Comparison of ENCODE assay signal across 24 cellular contexts in genomic region chr6:10297825-10298224, GRCh38.
A peak's percentile ranks its signal among the peaks of the same experiment; 100 is the strongest.
DNase-seq lines count a peak whose midpoint lies in the region; ATAC-seq and TF ChIP-seq lines count a peak whose summit lies in the region.
"Had no signal": no experiment of that assay in that cellular context is flagged by ENCODE, and none has a peak within 500 bp of the region (broad histone marks: within the 10 kb centered on the region; RNA-seq: fewer than 3 reads in every experiment).

No MANE protein-coding gene starts in this region.

- DNase-seq in GM03348 (ENCODE audit: low spot score) (peak; percentile 27), MV-4-11 (lab: John Stamatoyannopoulos, UW) (peak; percentile 88), adipocyte (ENCODE audit: low read depth) (peak; percentile 69), neural progenitor cell (ENCODE audit: low spot score) (no peak), NAMALWA (ENCODE audit: low spot score) (no peak)
- DNase-seq in stimulated activated naive B cell treated with anti-CD40 and anti-IgM and Interleukin-4, amounts not matched to agents 10 μg/mL and 1 μg/mL and 100 μg/mL, for 72 hours = no peak
- DNase-seq: activated CD8-positive, alpha-beta memory T cell treated with anti-CD3 and anti-CD28 coated beads for 24 hours; activated T-cell treated with anti-CD3 and anti-CD28 coated beads, Interleukin-2, amount 50 U/mL, for 72 hours; Calu3; HCEC 1CT; kidney glomerular epithelial cell; NCI-H1417; NCI-H2107; NCI-H526; posterior cingulate gyrus; SIG-M5; stimulated activated CD4-positive, alpha-beta T cell treated with anti-CD3 and anti-CD28 coated beads, Interleukin-1b, Interleukin-23, amount 100 ng/mL, for 48 hours; stimulated activated naive CD4-positive, alpha-beta T cell treated with Interleukin-2 at 50 U/mL for 16 hours; T-helper 17 cell; thyroid gland had no signal

- H3K27me3 Mint-ChIP-seq in neural progenitor cell (ENCODE audit: insufficient read depth, low read depth) = peaks cover 4% of the 10 kb centered on the region
- no peaks in the 10 kb centered on the region for H3K27me3 Mint-ChIP-seq in stimulated activated naive B cell treated with anti-CD40 and anti-IgM and Interleukin-4, amounts not matched to agents 10 μg/mL and 1 μg/mL and 100 μg/mL, for 72 hours
- H3K27me3 Mint-ChIP-seq: natural killer cell treated with Interleukin-12 subunit alpha and Interleukin-12 subunit beta and Interleukin-15 and Interleukin-18, amount 100 ng/mL, for 72 hours; T-helper 17 cell had no signal

- H3K79me2 ChIP-seq in neural progenitor cell (ENCODE audit: low read depth) = no peaks in the 10 kb centered on the region

- H3K9me3 ChIP-seq in adipocyte (ENCODE audit: control insufficient read depth, low read length) = no peaks in the 10 kb centered on the region
- no peaks in the 10 kb centered on the region for H3K9me3 ChIP-seq in neural progenitor cell (ENCODE audit: low read depth)
- H3K9me3 ChIP-seq: thyroid gland had no signal

- H3K4me1 Mint-ChIP-seq in neural progenitor cell = no peaks in the 10 kb centered on the region
- no peaks in the 10 kb centered on the region for H3K4me1 Mint-ChIP-seq in stimulated activated naive B cell treated with anti-CD40 and anti-IgM and Interleukin-4, amounts not matched to agents 10 μg/mL and 1 μg/mL and 100 μg/mL, for 72 hours
- H3K4me1 Mint-ChIP-seq: T-helper 17 cell had no signal

- H3K9ac ChIP-seq in adipocyte (ENCODE audit: low read length) (no peak overlapping the region), neural progenitor cell (no peak overlapping the region)

- H2AFZ ChIP-seq in neural progenitor cell (replicated peaks) = peak overlapping the region; percentile 37

- H3K36me3 ChIP-seq in adipocyte (ENCODE audit: control insufficient read depth, insufficient read depth, low read length, severe bottlenecking) (no peaks in the 10 kb centered on the region), neural progenitor cell (no peaks in the 10 kb centered on the region)
- H3K36me3 ChIP-seq: thyroid gland had no signal

- H3K4me3 ChIP-seq in adipocyte (ENCODE audit: low read length) (no peak overlapping the region), neural progenitor cell (no peak overlapping the region)
- H3K4me3 ChIP-seq: thyroid gland had no signal

- no peak overlapping the region for H3K27ac Mint-ChIP-seq in neural progenitor cell
- H3K27ac Mint-ChIP-seq in stimulated activated naive B cell treated with anti-CD40 and anti-IgM and Interleukin-4, amounts not matched to agents 10 μg/mL and 1 μg/mL and 100 μg/mL, for 72 hours = no peak overlapping the region
- H3K27ac Mint-ChIP-seq: activated naive CD4-positive, alpha-beta T cell treated with anti-CD3 and anti-CD28 coated beads, Interleukin-2, amount 50 U/mL, for 72 hours; activated T-cell treated with anti-CD3 and anti-CD28 coated beads, Interleukin-2, amount 50 U/mL, for 72 hours; natural killer cell treated with Interleukin-12 subunit alpha and Interleukin-12 subunit beta and Interleukin-15 and Interleukin-18, amount 100 ng/mL, for 72 hours; T-helper 17 cell had no signal

- H3K27ac ChIP-seq in neural progenitor cell = no peak overlapping the region
- H3K27ac ChIP-seq: thyroid gland had no signal

- no peak for TF ChIP-seq CTCF in neural progenitor cell (IDR thresholded peaks at IDR 0.05)

- H3F3A ChIP-seq in neural progenitor cell (ENCODE audit: low read depth) = no peaks in the 10 kb centered on the region

- H3K4me1 ChIP-seq in adipocyte (ENCODE audit: control insufficient read depth, insufficient read depth, low read length) (no peaks in the 10 kb centered on the region), neural progenitor cell (no peaks in the 10 kb centered on the region)
- H3K4me1 ChIP-seq: thyroid gland had no signal

- no peaks in the 10 kb centered on the region for H3K9me3 Mint-ChIP-seq in neural progenitor cell
- H3K9me3 Mint-ChIP-seq in stimulated activated naive B cell treated with anti-CD40 and anti-IgM and Interleukin-4, amounts not matched to agents 10 μg/mL and 1 μg/mL and 100 μg/mL, for 72 hours = peaks cover 0 to 6% of the 10 kb centered on the region in 2 donors

- H3K4me2 ChIP-seq in neural progenitor cell = no peak overlapping the region

- H3K27me3 ChIP-seq in adipocyte (replicated peaks; ENCODE audit: control insufficient read depth, insufficient read depth, low read length) = no peaks in the 10 kb centered on the region
- H3K27me3 ChIP-seq in neural progenitor cell = no peaks in the 10 kb centered on the region
- H3K27me3 ChIP-seq: thyroid gland had no signal

- no peaks in the 10 kb centered on the region for H4K20me1 ChIP-seq in neural progenitor cell (ENCODE audit: low read depth)

- no peak overlapping the region for H3K4me3 Mint-ChIP-seq in neural progenitor cell
- H3K4me3 Mint-ChIP-seq in stimulated activated naive B cell treated with anti-CD40 and anti-IgM and Interleukin-4, amounts not matched to agents 10 μg/mL and 1 μg/mL and 100 μg/mL, for 72 hours = no peak overlapping the region
- H3K4me3 Mint-ChIP-seq: activated T-cell treated with anti-CD3 and anti-CD28 coated beads, Interleukin-2, amount 50 U/mL, for 72 hours; natural killer cell treated with Interleukin-12 subunit alpha and Interleukin-12 subunit beta and Interleukin-15 and Interleukin-18, amount 100 ng/mL, for 72 hours; T-helper 17 cell had no signal

- ATAC-seq in HG02798 (IDR thresholded peaks at IDR 0.05; ENCODE audit: poor library complexity, unreplicated experiment) (no peak), GM21717 (IDR thresholded peaks at IDR 0.05; ENCODE audit: unreplicated experiment) (no peak)
- no peak for ATAC-seq in stimulated activated naive B cell treated with anti-CD40 and anti-IgM and Interleukin-4, amounts not matched to agents 10 μg/mL and 1 μg/mL and 100 μg/mL, for 72 hours (replicated peaks)
- ATAC-seq: activated naive CD4-positive, alpha-beta T cell treated with anti-CD3 and anti-CD28 coated beads, Interleukin-2, amount 50 U/mL, for 72 hours; activated T-cell treated with anti-CD3 and anti-CD28 coated beads, Interleukin-2, amount 50 U/mL, for 72 hours; natural killer cell treated with Interleukin-12 subunit alpha and Interleukin-12 subunit beta and Interleukin-15 and Interleukin-18, amount 100 ng/mL, for 72 hours; T-helper 17 cell had no signal

- H3K36me3 Mint-ChIP-seq in neural progenitor cell = no peaks in the 10 kb centered on the region
- H3K36me3 Mint-ChIP-seq in stimulated activated naive B cell treated with anti-CD40 and anti-IgM and Interleukin-4, amounts not matched to agents 10 μg/mL and 1 μg/mL and 100 μg/mL, for 72 hours = no peaks in the 10 kb centered on the region
- H3K36me3 Mint-ChIP-seq: activated naive CD4-positive, alpha-beta T cell treated with anti-CD3 and anti-CD28 coated beads, Interleukin-2, amount 50 U/mL, for 72 hours; natural killer cell treated with Interleukin-12 subunit alpha and Interleukin-12 subunit beta and Interleukin-15 and Interleukin-18, amount 100 ng/mL, for 72 hours had no signal

Comparison
In these comparisons a context has a peak if more than half of its experiments do, and no peak if none do; other contexts are left out.
1. DNase-seq: peak in GM03348 (single experiment), MV-4-11 (single experiment) and adipocyte (single experiment); none in neural progenitor cell (single experiment), NAMALWA (single experiment) and stimulated activated naive B cell treated with anti-CD40 and anti-IgM and Interleukin-4, amounts not matched to agents 10 μg/mL and 1 μg/mL and 100 μg/mL, for 72 hours (single experiment).